In the genomic region with DNA sequence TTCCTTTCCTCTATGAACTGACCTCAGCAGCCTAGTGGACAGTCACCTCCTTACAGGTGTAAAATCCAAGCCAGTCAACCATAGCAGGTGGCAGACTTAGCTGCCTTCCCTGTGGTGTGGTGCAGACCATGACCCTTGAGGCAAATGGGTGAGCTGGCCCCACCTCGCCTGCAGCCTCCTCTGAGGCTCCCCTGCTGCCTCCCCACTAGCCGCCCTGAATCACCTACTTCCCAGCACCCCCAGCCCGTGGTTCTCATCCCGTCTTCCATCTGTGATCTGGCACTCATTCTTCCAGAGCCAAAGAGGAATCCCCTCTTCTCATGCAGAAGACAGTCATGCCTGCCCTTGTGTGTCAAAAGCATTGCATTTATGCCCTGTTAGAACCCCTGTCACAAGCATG, we compare ENCODE assay signal across 13 cellular contexts. TPM values are rescaled to one million over a fixed set of nuclear protein-coding genes. Genes with fewer than 3 reads are reported as not detected.
DNase-seq lines count a peak whose midpoint lies in the region; ATAC-seq and TF ChIP-seq lines count a peak whose summit lies in the region.
"Had no signal": no experiment of that assay in that cellular context is flagged by ENCODE, and none has a peak within 500 bp of the region (broad histone marks: within the 10 kb centered on the region; RNA-seq: fewer than 3 reads in every experiment).

No MANE protein-coding gene starts in this region.

- H3K27ac ChIP-seq in DOHH2 (ENCODE audit: low read depth, low read length) (no peak overlapping the region), OCI-LY3 (ENCODE audit: low read length) (no peak overlapping the region), endodermal cell (ENCODE audit: low read depth, low read length) (no peak overlapping the region), spleen (no peak overlapping the region)

- H3K79me2 ChIP-seq in DOHH2 (ENCODE audit: control insufficient read depth, low read length) = no peaks in the 10 kb centered on the region
- no peaks in the 10 kb centered on the region for H3K79me2 ChIP-seq in OCI-LY3 (ENCODE audit: low read length)

- H3K9ac ChIP-seq in OCI-LY3 (ENCODE audit: low read length) = no peak overlapping the region
- H3K9ac ChIP-seq in endodermal cell (ENCODE audit: extremely low read depth, low read length, poor library complexity, severe bottlenecking) = no peak overlapping the region

- ATAC-seq in HG03521 (IDR thresholded peaks at IDR 0.05; ENCODE audit: unreplicated experiment) = no peak
- ATAC-seq: CD8-positive, alpha-beta T cell had no signal

- H3K27me3 ChIP-seq in DOHH2 (ENCODE audit: control insufficient read depth, low read length) (no peaks in the 10 kb centered on the region), OCI-LY3 (ENCODE audit: low read depth, low read length) (no peaks in the 10 kb centered on the region), endodermal cell (ENCODE audit: control insufficient read depth, insufficient read depth, low read length, poor library complexity, severe bottlenecking) (no peaks in the 10 kb centered on the region), spleen (replicated peaks in 1 of 7) (peaks cover 0 to 25% (median 0%) of the 10 kb centered on the region in 7 donors)

- no peak for TF ChIP-seq POLR2A in spleen (IDR thresholded peaks at IDR 0.05)

- peaks cover 8% of the 10 kb centered on the region for H3K4me1 Mint-ChIP-seq in endodermal cell

- peak overlapping the region; percentile 9 for H3K27ac Mint-ChIP-seq in endodermal cell
- H3K27ac Mint-ChIP-seq: CD8-positive, alpha-beta T cell had no signal

- no peak overlapping the region for H3K4me3 Mint-ChIP-seq in endodermal cell
- H3K4me3 Mint-ChIP-seq: CD8-positive, alpha-beta T cell had no signal

- peaks cover 37% of the 10 kb centered on the region for H3K36me3 Mint-ChIP-seq in endodermal cell (ENCODE audit: low read depth)
- H3K36me3 Mint-ChIP-seq: CD8-positive, alpha-beta T cell had no signal

- H2AFZ ChIP-seq in OCI-LY3 (ENCODE audit: low read depth, low read length) = no peak overlapping the region

- WGBS in endodermal cell (ENCODE audit: insufficient coverage in 1 of 2, insufficient read length in 1 of 2), 2 experiments = 91 to 98% methylated on average over 4 of the region's 4 CpGs
- WGBS in spleen, 5 donors = 60 to 79% (median 72%) methylated on average over 4 of the region's 4 CpGs

- H3K4me3 ChIP-seq in DOHH2 (ENCODE audit: low read length) (no peak overlapping the region), OCI-LY3 (ENCODE audit: low read length) (no peak overlapping the region), endodermal cell (ENCODE audit: low read length) (no peak overlapping the region), spleen (peak overlapping the region in 1 of 8 donors; percentile 36)

- H3K4me2 ChIP-seq in DOHH2 (ENCODE audit: low read length) = peak overlapping the region; percentile 46
- H3K4me2 ChIP-seq in OCI-LY3 (ENCODE audit: low read length) = peak overlapping the region; percentile 57

- H3K36me3 ChIP-seq in DOHH2 (ENCODE audit: control insufficient read depth, low read length) = no peaks in the 10 kb centered on the region; the same call in 1 of the 2 replicates
- no peaks in the 10 kb centered on the region for H3K36me3 ChIP-seq in OCI-LY3 (replicated peaks; ENCODE audit: low read depth, low read length)
- peaks cover 22% of the 10 kb centered on the region for H3K36me3 ChIP-seq in endodermal cell (ENCODE audit: control insufficient read depth, insufficient read depth, low read length)
- H3K36me3 ChIP-seq in spleen = peaks cover 0 to 33% (median 13%) of the 10 kb centered on the region in 6 donors

- DNase-seq in endodermal cell (no peak), spleen (peak; percentile 71), NCI-H1930 (lab: John Stamatoyannopoulos, UW) (no peak)
- no peak for DNase-seq in stimulated activated CD4-positive, alpha-beta T cell treated with anti-CD3 and anti-CD28 coated beads, Interleukin-1b, Interleukin-23, amount 100 ng/mL, for 48 hours
- DNase-seq: CD8-positive, alpha-beta T cell; DND-41; IMR-90; NCI-H187 treated with DMSO at 0.1 percent for 48 hours; NCI-H446 treated with DMSO at 0.1 percent for 48 hours; NK-92 treated with Interleukin-12 subunit alpha and Interleukin-12 subunit beta, amount 100 ng/mL, for 24 hours had no signal

- H3K9me3 ChIP-seq in DOHH2 (ENCODE audit: control insufficient read depth, insufficient read depth, low read length) (no peaks in the 10 kb centered on the region), OCI-LY3 (ENCODE audit: insufficient read depth, low read length) (no peaks in the 10 kb centered on the region), endodermal cell (ENCODE audit: control insufficient read depth, low read length) (no peaks in the 10 kb centered on the region), spleen (no peaks in the 10 kb centered on the region)

- H3K27me3 Mint-ChIP-seq in endodermal cell (ENCODE audit: insufficient read depth) = no peaks in the 10 kb centered on the region

- intact Hi-C loops in spleen (cut with DNase I; ENCODE audit: low total_unique reads) = loop anchor here (5.0 kb wide), 1 partner anchor 156 kb away; no protein-coding TSS in a partner anchor

- peaks cover 16% of the 10 kb centered on the region for H3K4me1 ChIP-seq in DOHH2 (ENCODE audit: control insufficient read depth, low read length)
- H3K4me1 ChIP-seq in OCI-LY3 (ENCODE audit: low read length) = peaks cover 15% of the 10 kb centered on the region
- H3K4me1 ChIP-seq in endodermal cell (ENCODE audit: control insufficient read depth, insufficient read depth, low read length) = peaks cover 5% of the 10 kb centered on the region
- peaks cover 12 to 24% (median 17%) of the 10 kb centered on the region in 6 donors for H3K4me1 ChIP-seq in spleen

- H4K20me1 ChIP-seq in DOHH2 (ENCODE audit: control insufficient read depth, insufficient read depth, low read depth, low read length) (no peaks in the 10 kb centered on the region), OCI-LY3 (ENCODE audit: insufficient read depth, low read length) (no peaks in the 10 kb centered on the region)

- no peaks in the 10 kb centered on the region for H3F3A ChIP-seq in DOHH2 (ENCODE audit: control insufficient read depth, insufficient read depth)

- no peaks in the 10 kb centered on the region for H3K9me2 ChIP-seq in DOHH2 (replicated peaks; ENCODE audit: control insufficient read depth, low read length)

- TF ChIP-seq CTCF in DOHH2 (IDR thresholded peaks at IDR 0.05; ENCODE audit: low read depth, low read length, poor library complexity, severe bottlenecking) = no peak
- TF ChIP-seq CTCF in OCI-LY3 (IDR thresholded peaks at IDR 0.05; ENCODE audit: low read depth, low read length) = no peak
- no peak for TF ChIP-seq CTCF in endodermal cell (conservative IDR thresholded peaks at IDR 0.05)
- TF ChIP-seq CTCF in spleen (IDR thresholded peaks at IDR 0.05 in 8 of 11, conservative IDR thresholded peaks at IDR 0.05 in 3 of 11) = no peak

- H3K9me3 Mint-ChIP-seq in endodermal cell = no peaks in the 10 kb centered on the region
- H3K9me3 Mint-ChIP-seq: CD8-positive, alpha-beta T cell had no signal

RNA-seq across cellular contexts. Expression of a gene that starts 34.4 kb away (rescaled TPM):
- total RNA-seq in endodermal cell = 10 to 100 TPM; 31.9 to 80.8 TPM
- 18.8 TPM for polyA plus RNA-seq in endodermal cell (2013, experiment 1 of 2)
- polyA plus RNA-seq in endodermal cell (2013, experiment 2 of 2) = 19.0 TPM
- 10 to 100 TPM; 22.7 to 51.1 (median 37.0) TPM for total RNA-seq in spleen
- polyA plus RNA-seq in spleen = 10 to 100 TPM in 1 of 3 donors, 1 to 10 TPM in 2; 3.6 to 13.5 (median 4.7) TPM
